In the genomic region with DNA sequence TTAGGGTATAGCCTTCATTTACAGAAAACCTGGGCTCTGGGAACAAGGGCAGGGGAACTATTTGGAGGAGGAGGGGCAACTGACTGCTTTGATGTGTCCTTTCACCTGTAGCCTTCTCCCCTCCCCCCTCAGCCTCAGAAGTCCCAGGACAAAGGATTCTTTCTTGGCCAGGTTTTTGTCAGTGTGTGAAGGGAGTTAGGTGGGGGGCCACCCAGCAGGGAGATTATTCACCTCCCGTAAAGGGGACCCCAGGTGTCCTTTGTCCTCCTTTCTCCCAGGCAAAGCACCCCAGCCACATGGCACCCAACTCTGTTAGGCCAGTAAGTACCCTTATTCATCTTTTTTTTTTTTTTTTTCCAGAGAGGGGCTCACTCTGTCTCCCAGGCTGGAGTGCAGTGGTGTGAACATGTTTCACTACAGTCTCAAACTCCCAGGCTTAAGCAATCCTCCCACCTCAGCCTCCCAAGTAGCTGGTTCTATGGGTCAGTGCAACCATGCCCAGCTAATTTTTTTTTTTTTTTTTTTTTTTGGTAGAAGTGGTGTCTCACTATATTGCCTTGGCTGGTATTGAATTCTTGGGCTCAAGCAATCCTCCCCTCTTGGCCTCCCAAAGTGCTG, we compare ENCODE assay signal across 1 cellular context.
TF ChIP-seq lines count a peak whose summit lies in the region.

No MANE protein-coding gene starts in this region.

TF ChIP-seq in GM23338, 12 proteins besides CTCF, POLR2A, EP300 and RAD21 (continued from another document):
- TF ChIP-seq, protein P1, sequence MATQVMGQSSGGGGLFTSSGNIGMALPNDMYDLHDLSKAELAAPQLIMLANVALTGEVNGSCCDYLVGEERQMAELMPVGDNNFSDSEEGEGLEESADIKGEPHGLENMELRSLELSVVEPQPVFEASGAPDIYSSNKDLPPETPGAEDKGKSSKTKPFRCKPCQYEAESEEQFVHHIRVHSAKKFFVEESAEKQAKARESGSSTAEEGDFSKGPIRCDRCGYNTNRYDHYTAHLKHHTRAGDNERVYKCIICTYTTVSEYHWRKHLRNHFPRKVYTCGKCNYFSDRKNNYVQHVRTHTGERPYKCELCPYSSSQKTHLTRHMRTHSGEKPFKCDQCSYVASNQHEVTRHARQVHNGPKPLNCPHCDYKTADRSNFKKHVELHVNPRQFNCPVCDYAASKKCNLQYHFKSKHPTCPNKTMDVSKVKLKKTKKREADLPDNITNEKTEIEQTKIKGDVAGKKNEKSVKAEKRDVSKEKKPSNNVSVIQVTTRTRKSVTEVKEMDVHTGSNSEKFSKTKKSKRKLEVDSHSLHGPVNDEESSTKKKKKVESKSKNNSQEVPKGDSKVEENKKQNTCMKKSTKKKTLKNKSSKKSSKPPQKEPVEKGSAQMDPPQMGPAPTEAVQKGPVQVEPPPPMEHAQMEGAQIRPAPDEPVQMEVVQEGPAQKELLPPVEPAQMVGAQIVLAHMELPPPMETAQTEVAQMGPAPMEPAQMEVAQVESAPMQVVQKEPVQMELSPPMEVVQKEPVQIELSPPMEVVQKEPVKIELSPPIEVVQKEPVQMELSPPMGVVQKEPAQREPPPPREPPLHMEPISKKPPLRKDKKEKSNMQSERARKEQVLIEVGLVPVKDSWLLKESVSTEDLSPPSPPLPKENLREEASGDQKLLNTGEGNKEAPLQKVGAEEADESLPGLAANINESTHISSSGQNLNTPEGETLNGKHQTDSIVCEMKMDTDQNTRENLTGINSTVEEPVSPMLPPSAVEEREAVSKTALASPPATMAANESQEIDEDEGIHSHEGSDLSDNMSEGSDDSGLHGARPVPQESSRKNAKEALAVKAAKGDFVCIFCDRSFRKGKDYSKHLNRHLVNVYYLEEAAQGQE (IDR thresholded peaks at IDR 0.05; ENCODE audit: unreplicated experiment): no peak
- TF ChIP-seq ZNF331 (CRISPR knock-in tag; IDR thresholded peaks at IDR 0.05; ENCODE audit: low read depth) (no peak), ZNF114 (CRISPR knock-in tag; IDR thresholded peaks at IDR 0.05) (no peak), EZH2 (IDR thresholded peaks at IDR 0.05; ENCODE audit: low read depth, unreplicated experiment) (no peak)
- TF ChIP-seq, protein P2, sequence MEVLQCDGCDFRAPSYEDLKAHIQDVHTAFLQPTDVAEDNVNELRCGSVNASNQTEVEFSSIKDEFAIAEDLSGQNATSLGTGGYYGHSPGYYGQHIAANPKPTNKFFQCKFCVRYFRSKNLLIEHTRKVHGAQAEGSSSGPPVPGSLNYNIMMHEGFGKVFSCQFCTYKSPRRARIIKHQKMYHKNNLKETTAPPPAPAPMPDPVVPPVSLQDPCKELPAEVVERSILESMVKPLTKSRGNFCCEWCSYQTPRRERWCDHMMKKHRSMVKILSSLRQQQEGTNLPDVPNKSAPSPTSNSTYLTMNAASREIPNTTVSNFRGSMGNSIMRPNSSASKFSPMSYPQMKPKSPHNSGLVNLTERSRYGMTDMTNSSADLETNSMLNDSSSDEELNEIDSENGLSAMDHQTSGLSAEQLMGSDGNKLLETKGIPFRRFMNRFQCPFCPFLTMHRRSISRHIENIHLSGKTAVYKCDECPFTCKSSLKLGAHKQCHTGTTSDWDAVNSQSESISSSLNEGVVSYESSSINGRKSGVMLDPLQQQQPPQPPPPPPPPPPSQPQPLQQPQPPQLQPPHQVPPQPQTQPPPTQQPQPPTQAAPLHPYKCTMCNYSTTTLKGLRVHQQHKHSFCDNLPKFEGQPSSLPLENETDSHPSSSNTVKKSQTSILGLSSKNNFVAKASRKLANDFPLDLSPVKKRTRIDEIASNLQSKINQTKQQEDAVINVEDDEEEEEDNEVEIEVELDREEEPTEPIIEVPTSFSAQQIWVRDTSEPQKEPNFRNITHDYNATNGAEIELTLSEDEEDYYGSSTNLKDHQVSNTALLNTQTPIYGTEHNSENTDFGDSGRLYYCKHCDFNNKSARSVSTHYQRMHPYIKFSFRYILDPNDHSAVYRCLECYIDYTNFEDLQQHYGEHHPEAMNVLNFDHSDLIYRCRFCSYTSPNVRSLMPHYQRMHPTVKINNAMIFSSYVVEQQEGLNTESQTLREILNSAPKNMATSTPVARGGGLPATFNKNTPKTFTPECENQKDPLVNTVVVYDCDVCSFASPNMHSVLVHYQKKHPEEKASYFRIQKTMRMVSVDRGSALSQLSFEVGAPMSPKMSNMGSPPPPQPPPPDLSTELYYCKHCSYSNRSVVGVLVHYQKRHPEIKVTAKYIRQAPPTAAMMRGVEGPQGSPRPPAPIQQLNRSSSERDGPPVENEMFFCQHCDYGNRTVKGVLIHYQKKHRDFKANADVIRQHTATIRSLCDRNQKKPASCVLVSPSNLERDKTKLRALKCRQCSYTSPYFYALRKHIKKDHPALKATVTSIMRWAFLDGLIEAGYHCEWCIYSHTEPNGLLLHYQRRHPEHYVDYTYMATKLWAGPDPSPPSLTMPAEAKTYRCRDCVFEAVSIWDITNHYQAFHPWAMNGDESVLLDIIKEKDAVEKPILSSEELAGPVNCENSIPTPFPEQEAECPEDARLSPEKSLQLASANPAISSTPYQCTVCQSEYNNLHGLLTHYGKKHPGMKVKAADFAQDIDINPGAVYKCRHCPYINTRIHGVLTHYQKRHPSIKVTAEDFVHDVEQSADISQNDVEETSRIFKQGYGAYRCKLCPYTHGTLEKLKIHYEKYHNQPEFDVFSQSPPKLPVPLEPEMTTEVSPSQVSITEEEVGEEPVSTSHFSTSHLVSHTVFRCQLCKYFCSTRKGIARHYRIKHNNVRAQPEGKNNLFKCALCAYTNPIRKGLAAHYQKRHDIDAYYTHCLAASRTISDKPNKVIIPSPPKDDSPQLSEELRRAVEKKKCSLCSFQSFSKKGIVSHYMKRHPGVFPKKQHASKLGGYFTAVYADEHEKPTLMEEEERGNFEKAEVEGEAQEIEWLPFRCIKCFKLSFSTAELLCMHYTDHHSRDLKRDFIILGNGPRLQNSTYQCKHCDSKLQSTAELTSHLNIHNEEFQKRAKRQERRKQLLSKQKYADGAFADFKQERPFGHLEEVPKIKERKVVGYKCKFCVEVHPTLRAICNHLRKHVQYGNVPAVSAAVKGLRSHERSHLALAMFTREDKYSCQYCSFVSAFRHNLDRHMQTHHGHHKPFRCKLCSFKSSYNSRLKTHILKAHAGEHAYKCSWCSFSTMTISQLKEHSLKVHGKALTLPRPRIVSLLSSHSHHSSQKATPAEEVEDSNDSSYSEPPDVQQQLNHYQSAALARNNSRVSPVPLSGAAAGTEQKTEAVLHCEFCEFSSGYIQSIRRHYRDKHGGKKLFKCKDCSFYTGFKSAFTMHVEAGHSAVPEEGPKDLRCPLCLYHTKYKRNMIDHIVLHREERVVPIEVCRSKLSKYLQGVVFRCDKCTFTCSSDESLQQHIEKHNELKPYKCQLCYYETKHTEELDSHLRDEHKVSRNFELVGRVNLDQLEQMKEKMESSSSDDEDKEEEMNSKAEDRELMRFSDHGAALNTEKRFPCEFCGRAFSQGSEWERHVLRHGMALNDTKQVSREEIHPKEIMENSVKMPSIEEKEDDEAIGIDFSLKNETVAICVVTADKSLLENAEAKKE (CRISPR knock-in tag; IDR thresholded peaks at IDR 0.05): no peak
